Comparison of ENCODE assay signal across 8 cellular contexts in the genomic region with DNA sequence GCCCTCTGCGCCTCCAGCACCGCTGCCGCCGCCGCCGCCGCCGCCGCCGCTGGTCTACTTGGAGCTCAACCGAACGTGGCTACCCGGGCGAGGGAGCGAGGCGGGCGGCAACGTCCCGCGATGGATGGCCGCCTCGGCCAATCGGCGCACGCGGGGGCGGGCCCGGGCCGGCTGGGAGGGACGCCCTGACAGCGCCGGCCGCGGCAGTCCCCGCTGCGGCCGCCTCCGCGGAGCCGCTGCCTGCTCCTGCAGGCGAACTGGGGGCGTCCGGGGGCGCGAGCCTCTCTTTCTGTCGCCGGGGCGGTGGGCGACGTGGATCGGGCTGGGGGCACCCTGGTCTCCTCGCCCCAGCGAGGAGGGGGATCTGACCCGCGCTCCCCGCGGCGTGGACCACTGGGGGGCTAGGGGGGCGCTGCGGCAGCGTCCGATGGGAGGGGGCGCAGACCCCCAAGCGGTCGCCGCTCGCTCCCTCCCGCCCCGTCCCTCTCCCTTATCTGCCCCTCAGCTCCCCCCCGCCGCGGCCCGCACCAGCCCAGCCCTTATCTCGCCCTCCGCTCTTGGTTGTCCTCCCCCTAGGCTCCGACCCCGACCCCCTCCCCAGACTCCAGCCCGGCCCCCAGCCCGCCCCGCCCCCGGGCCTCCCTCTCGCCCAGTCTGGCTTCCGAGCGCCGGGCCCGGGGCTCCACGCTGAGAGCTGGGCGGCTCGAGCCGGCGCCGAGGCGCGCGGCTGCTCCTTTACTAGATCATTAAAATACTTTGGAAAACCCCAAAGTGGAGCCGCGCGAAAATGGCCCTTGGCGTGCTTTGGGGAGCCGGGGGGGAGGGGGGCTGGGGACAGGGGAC. TPM values are rescaled to one million over a fixed set of nuclear protein-coding genes. Genes with fewer than 3 reads are reported as not detected.
DNase-seq lines count a peak whose midpoint lies in the region; ATAC-seq and TF ChIP-seq lines count a peak whose summit lies in the region.

TSS of gene SSBP3 (minus strand) at position 56 of the 843 bp plus-strand sequence.

- H3K36me3 Mint-ChIP-seq in activated T-helper 2 cell treated with anti-CD3 and anti-CD28 coated beads, Interferon-gamma antibody, Interleukin-2, Interleukin-4, amounts not matched to agents 10 μg/mL and 5 μg/mL and 100 μg/mL, durations not matched to agents 14 hours and 24 hours and 36 hours (ENCODE audit: low read depth): peaks cover 33% of the 10 kb centered on the region
- H3K36me3 Mint-ChIP-seq in nephron (ENCODE audit: low read depth): peaks cover 29% of the 10 kb centered on the region
- H3K36me3 Mint-ChIP-seq in stimulated activated naive CD8-positive, alpha-beta T cell treated with anti-CD3 and anti-CD28 coated beads, Interleukin-15, Interleukin-2, amounts not matched to agents 100 ng/mL and 50 ng/mL, for 24 hours (ENCODE audit: low read depth): peaks cover 30% of the 10 kb centered on the region

- intact Hi-C loops in activated T-helper 2 cell treated with anti-CD3 and anti-CD28 coated beads, Interferon-gamma antibody, Interleukin-2, Interleukin-4, amounts not matched to agents 10 μg/mL and 5 μg/mL and 100 μg/mL, durations not matched to agents 14 hours and 24 hours and 36 hours (cut with micrococcal nuclease): loop anchor here (1.0 to 10.0 kb wide), 7 partner anchors 82 to 480 kb away; partner anchors contain the start of genes DHCR24, IFT25, LRRC42 and TCEANC2

- H3K27me3 Mint-ChIP-seq in activated T-helper 2 cell treated with anti-CD3 and anti-CD28 coated beads, Interferon-gamma antibody, Interleukin-2, Interleukin-4, amounts not matched to agents 10 μg/mL and 5 μg/mL and 100 μg/mL, durations not matched to agents 14 hours and 24 hours and 36 hours (ENCODE audit: low read depth): no peaks in the 10 kb centered on the region
- peaks cover 13% of the 10 kb centered on the region for H3K27me3 Mint-ChIP-seq in nephron (ENCODE audit: low read depth)
- no peaks in the 10 kb centered on the region for H3K27me3 Mint-ChIP-seq in stimulated activated naive CD8-positive, alpha-beta T cell treated with anti-CD3 and anti-CD28 coated beads, Interleukin-15, Interleukin-2, amounts not matched to agents 100 ng/mL and 50 ng/mL, for 24 hours

- TF ChIP-seq CTCF in nephron (IDR thresholded peaks at IDR 0.05; ENCODE audit: unreplicated experiment in 3 of 3): peak in 1 of 3 experiments; percentile 14

- peaks cover 58% of the 10 kb centered on the region for H3K4me1 Mint-ChIP-seq in activated T-helper 2 cell treated with anti-CD3 and anti-CD28 coated beads, Interferon-gamma antibody, Interleukin-2, Interleukin-4, amounts not matched to agents 10 μg/mL and 5 μg/mL and 100 μg/mL, durations not matched to agents 14 hours and 24 hours and 36 hours (ENCODE audit: low read depth)
- peaks cover 65% of the 10 kb centered on the region for H3K4me1 Mint-ChIP-seq in nephron
- peaks cover 69% of the 10 kb centered on the region for H3K4me1 Mint-ChIP-seq in stimulated activated naive CD8-positive, alpha-beta T cell treated with anti-CD3 and anti-CD28 coated beads, Interleukin-15, Interleukin-2, amounts not matched to agents 100 ng/mL and 50 ng/mL, for 24 hours (ENCODE audit: low read depth)

- no peaks in the 10 kb centered on the region for H3K9me3 Mint-ChIP-seq in activated T-helper 2 cell treated with anti-CD3 and anti-CD28 coated beads, Interferon-gamma antibody, Interleukin-2, Interleukin-4, amounts not matched to agents 10 μg/mL and 5 μg/mL and 100 μg/mL, durations not matched to agents 14 hours and 24 hours and 36 hours
- no peaks in the 10 kb centered on the region for H3K9me3 Mint-ChIP-seq in nephron
- no peaks in the 10 kb centered on the region for H3K9me3 Mint-ChIP-seq in stimulated activated naive CD8-positive, alpha-beta T cell treated with anti-CD3 and anti-CD28 coated beads, Interleukin-15, Interleukin-2, amounts not matched to agents 100 ng/mL and 50 ng/mL, for 24 hours

- H3K27ac Mint-ChIP-seq in activated T-helper 2 cell treated with anti-CD3 and anti-CD28 coated beads, Interferon-gamma antibody, Interleukin-2, Interleukin-4, amounts not matched to agents 10 μg/mL and 5 μg/mL and 100 μg/mL, durations not matched to agents 14 hours and 24 hours and 36 hours: peak within 1 kb of the TSS; percentile 94
- H3K27ac Mint-ChIP-seq in nephron: peak within 1 kb of the TSS; percentile 100
- H3K27ac Mint-ChIP-seq in stimulated activated naive CD8-positive, alpha-beta T cell treated with anti-CD3 and anti-CD28 coated beads, Interleukin-15, Interleukin-2, amounts not matched to agents 100 ng/mL and 50 ng/mL, for 24 hours: peak within 1 kb of the TSS; percentile 91

- ATAC-seq in GM21786 (IDR thresholded peaks at IDR 0.05; ENCODE audit: unreplicated experiment): peak; percentile 83

- DNase-seq in DMS79 (lab: John Stamatoyannopoulos, UW) (peak; percentile 77), Kasumi-1 (lab: John Stamatoyannopoulos, UW) (peak; percentile 81), RPMI7951 (ENCODE audit: low read depth) (peak; percentile 94), fibroblast of peridontal ligament (ENCODE audit: extremely low read depth) (peak; percentile 83)
- DNase-seq in activated T-helper 2 cell treated with anti-CD3 and anti-CD28 coated beads, Interferon-gamma antibody, Interleukin-2, Interleukin-4, amounts not matched to agents 10 μg/mL and 5 μg/mL and 100 μg/mL, durations not matched to agents 14 hours and 24 hours and 36 hours (ENCODE audit: low spot score): peak; percentile 91

- peak within 1 kb of the TSS; percentile 90 for H3K4me3 Mint-ChIP-seq in activated T-helper 2 cell treated with anti-CD3 and anti-CD28 coated beads, Interferon-gamma antibody, Interleukin-2, Interleukin-4, amounts not matched to agents 10 μg/mL and 5 μg/mL and 100 μg/mL, durations not matched to agents 14 hours and 24 hours and 36 hours (ENCODE audit: low read depth)
- peak within 1 kb of the TSS; percentile 97 to 99 (median 98) for H3K4me3 Mint-ChIP-seq in nephron
- H3K4me3 Mint-ChIP-seq in stimulated activated naive CD8-positive, alpha-beta T cell treated with anti-CD3 and anti-CD28 coated beads, Interleukin-15, Interleukin-2, amounts not matched to agents 100 ng/mL and 50 ng/mL, for 24 hours: peak within 1 kb of the TSS; percentile 86

RNA-seq across cellular contexts. Expression of gene SSBP3, which starts in this region (rescaled TPM):
- total RNA-seq in RPMI7951 (2014; rRNA removed; shearing (Covaris generic)): 21.1 and 26.0 TPM in 2 replicates
- 84.4 and 89.9 TPM in 2 replicates for total RNA-seq in activated T-helper 2 cell treated with anti-CD3 and anti-CD28 coated beads, Interferon-gamma antibody, Interleukin-2, Interleukin-4, amounts not matched to agents 10 μg/mL and 5 μg/mL and 100 μg/mL, durations not matched to agents 14 hours and 24 hours and 36 hours

Comparison
In these comparisons a context has a peak if more than half of its experiments do, and no peak if none do; other contexts are left out.
1. Peak in every context shown above with its lines: DNase-seq and ATAC-seq.